Comparison of ENCODE assay signal across 8 cellular contexts in genomic region chr15:89057506-89058133, GRCh38. TPM values are rescaled to one million over a fixed set of nuclear protein-coding genes. Genes with fewer than 3 reads are reported as not detected.
DNase-seq lines count a peak whose midpoint lies in the region; ATAC-seq and TF ChIP-seq lines count a peak whose summit lies in the region.

No MANE protein-coding gene starts in this region.

- peak; percentile 98 for TF ChIP-seq CTCF in BJ (IDR thresholded peaks at IDR 0.05; ENCODE audit: insufficient read depth, low read depth, low read length)

- H3K9me3 ChIP-seq in MG63: no peaks in the 10 kb centered on the region

- intact Hi-C loops in cardiac septum (cut with DNase I): loop anchor here (1.0 kb wide), 1 partner anchor 120 kb away; no protein-coding TSS in a partner anchor

- ATAC-seq in GM19397 (IDR thresholded peaks at IDR 0.05; ENCODE audit: unreplicated experiment): peak; percentile 61
- peak; percentile 90 to 93 for ATAC-seq in activated naive CD4-positive, alpha-beta T cell treated with anti-CD3 and anti-CD28 coated beads, Interleukin-2, amount 50 U/mL, for 72 hours
- no peak for ATAC-seq in GM18517 (IDR thresholded peaks at IDR 0.05; ENCODE audit: unreplicated experiment)

- H3K27ac Mint-ChIP-seq in activated naive CD4-positive, alpha-beta T cell treated with anti-CD3 and anti-CD28 coated beads, Interleukin-2, amount 50 U/mL, for 72 hours: no peak overlapping the region

- CTCF ChIA-PET in BJ (lab: Yijun Ruan, JAX): interaction anchor here (0.6 to 13.0 kb wide), 43 partner anchors 10 to 401 kb away, joined by 3 to 306 read pairs (median 4); partner anchors contain the start of genes ABHD2 and HAPLN3

- no peaks in the 10 kb centered on the region for H3K9me3 Mint-ChIP-seq in activated naive CD4-positive, alpha-beta T cell treated with anti-CD3 and anti-CD28 coated beads, Interleukin-2, amount 50 U/mL, for 72 hours

- H3K27me3 ChIP-seq in BJ (ENCODE audit: control insufficient read depth, insufficient read depth, low read length): no peaks in the 10 kb centered on the region
- H3K27me3 ChIP-seq in MG63: no peaks in the 10 kb centered on the region

- POLR2A ChIA-PET in BJ (lab: Charles Lee): interaction anchor here (0.6 kb wide), 1 partner anchor 31 kb away, joined by 3 read pairs; the partner anchor contains the start of gene ABHD2

- H3K36me3 Mint-ChIP-seq in activated naive CD4-positive, alpha-beta T cell treated with anti-CD3 and anti-CD28 coated beads, Interleukin-2, amount 50 U/mL, for 72 hours: no peaks in the 10 kb centered on the region

- H3K4me3 ChIP-seq in BJ (ENCODE audit: low read depth, low read length): no peak overlapping the region
- no peak overlapping the region for H3K4me3 ChIP-seq in MG63

- no peaks in the 10 kb centered on the region for H3K36me3 ChIP-seq in BJ (ENCODE audit: control insufficient read depth, insufficient read depth, low read length)
- H3K36me3 ChIP-seq in MG63: no peaks in the 10 kb centered on the region

- DNase-seq in BJ (ENCODE audit: low read depth) (peak; percentile 6), MG63 (peak; percentile 67), SW 1271 (lab: John Stamatoyannopoulos, UW) (peak; percentile 58 to 80), cardiac septum (ENCODE audit: low spot score) (peak; percentile 93), renal cortical epithelial cell (ENCODE audit: low read depth) (peak; percentile 50)
- DNase-seq in activated naive CD4-positive, alpha-beta T cell treated with anti-CD3 and anti-CD28 coated beads, Interleukin-2, amount 50 U/mL, for 72 hours (ENCODE audit: low spot score in 2 of 2): peak; percentile 74 to 93

RNA-seq across cellular contexts. Expression of gene ABHD2, which starts 30.6 kb away (rescaled TPM):
- polyA plus RNA-seq in BJ (2011; rRNA removed): 47.2 and 69.6 TPM in 2 replicates
- polyA minus RNA-seq in BJ (2011; rRNA and poly(A)+ RNA removed): 61.1 and 61.2 TPM in 2 replicates
- total RNA-seq in MG63 (2014; rRNA removed; shearing (Covaris generic); ENCODE audit: low replicate concordance): 9.5 and 18.3 TPM in 2 replicates
- total RNA-seq in activated naive CD4-positive, alpha-beta T cell treated with anti-CD3 and anti-CD28 coated beads, Interleukin-2, amount 50 U/mL, for 72 hours: 10 to 100 TPM; 44.9 to 52.3 TPM
- total RNA-seq in cardiac septum (185 TPM), renal cortical epithelial cell (78.7 and 82.1 TPM in 2 replicates)

Comparison
In these comparisons a context has a peak if more than half of its experiments do, and no peak if none do; other contexts are left out.
1. DNase-seq: peak in every context shown above with its lines; median percentile 93 in cardiac septum; 84 in activated naive CD4-positive, alpha-beta T cell treated with anti-CD3 and anti-CD28 coated beads, Interleukin-2, amount 50 U/mL, for 72 hours; 69 in SW 1271; 67 in MG63; 50 in renal cortical epithelial cell; 6 in BJ.